ENCODE assay signal across 15 cellular contexts in genomic region chr11:34644669-34645406, GRCh38. TPM values are rescaled to one million over a fixed set of nuclear protein-coding genes. Genes with fewer than 3 reads are reported as not detected.
DNase-seq lines count a peak whose midpoint lies in the region; ATAC-seq, FAIRE-seq and TF ChIP-seq lines count a peak whose summit lies in the region.
"Had no signal": no experiment of that assay in that cellular context is flagged by ENCODE, and none has a peak within 500 bp of the region (broad histone marks: within the 10 kb centered on the region; RNA-seq: fewer than 3 reads in every experiment).

No MANE protein-coding gene starts in this region.

- H3K4me3 ChIP-seq in endothelial cell of umbilical vein (replicated peaks in 1 of 3; ENCODE audit: insufficient read depth in 1 of 3, low read depth in 1 of 3, low read length in 3 of 3) = no peak overlapping the region
- H3K4me3 ChIP-seq: cardiac muscle cell, gastrocnemius medialis, neural progenitor cell had no signal

- peak; percentile 58 for DNase-seq in AG20443 (ENCODE audit: low spot score)
- DNase-seq in RCC 7860 (ENCODE audit: low spot score) = peak; percentile 65
- DNase-seq in endothelial cell of umbilical vein (ENCODE audit: low read depth, low spot score) = no peak
- DNase-seq in myocyte (ENCODE audit: low read depth) = peak; percentile 46
- DNase-seq in 8988T = no peak
- no peak for DNase-seq in activated CD4-positive, alpha-beta T cell treated with anti-CD3 and anti-CD28 coated beads for 1 hour
- DNase-seq: activated CD4-positive, CD25-positive, alpha-beta regulatory T cell treated with anti-CD3 and anti-CD28 coated beads, Interleukin-2, amount 50 U/mL, for 72 hours; CD4-positive, CD25-positive, alpha-beta regulatory T cell; gastrocnemius medialis; NCI-H1105 treated with DMSO at 0.1 percent for 48 hours; NCI-H69 had no signal

- no peak overlapping the region for H3K27ac ChIP-seq in endothelial cell of umbilical vein (ENCODE audit: insufficient read depth, low read depth, low read length)
- H3K27ac ChIP-seq: cardiac muscle cell, gastrocnemius medialis, neural progenitor cell had no signal

- H2AFZ ChIP-seq in endothelial cell of umbilical vein (ENCODE audit: low read depth, low read length) = no peak overlapping the region
- H2AFZ ChIP-seq: neural progenitor cell had no signal

- no peaks in the 10 kb centered on the region for H4K20me1 ChIP-seq in endothelial cell of umbilical vein (replicated peaks; ENCODE audit: control insufficient read depth, extremely low read depth, insufficient read depth, low read length)

- no peak for TF ChIP-seq POLR2A in endothelial cell of umbilical vein (IDR thresholded peaks at IDR 0.05; ENCODE audit: low read depth, low read length)

- no peak overlapping the region for H3K9ac ChIP-seq in endothelial cell of umbilical vein (replicated peaks; ENCODE audit: extremely low read depth, insufficient read depth, low read length)
- H3K9ac ChIP-seq: neural progenitor cell had no signal

- H3K9me3 ChIP-seq in endothelial cell of umbilical vein (replicated peaks; ENCODE audit: control insufficient read depth, insufficient read depth, low read length) = no peaks in the 10 kb centered on the region
- H3K9me3 ChIP-seq: gastrocnemius medialis had no signal

- H3K4me1 ChIP-seq in endothelial cell of umbilical vein (ENCODE audit: control insufficient read depth, extremely low read depth, insufficient read depth, low read length) = no peaks in the 10 kb centered on the region
- H3K4me1 ChIP-seq: gastrocnemius medialis had no signal

- TF ChIP-seq CTCF in endothelial cell of umbilical vein (IDR thresholded peaks at IDR 0.05; ENCODE audit: extremely low read depth in 1 of 2, insufficient read depth in 1 of 2, low read depth in 1 of 2, low read length in 2 of 2) = no peak

- H3K4me2 ChIP-seq in endothelial cell of umbilical vein (ENCODE audit: insufficient read depth, low read length) = no peak overlapping the region
- H3K4me2 ChIP-seq: neural progenitor cell had no signal

- H3K27me3 ChIP-seq in endothelial cell of umbilical vein (ENCODE audit: control insufficient read depth in 2 of 2, insufficient read depth in 2 of 2, low read length in 2 of 2) = peaks cover 2 to 6% of the 10 kb centered on the region in 2 experiments
- H3K27me3 ChIP-seq: cardiac muscle cell, gastrocnemius medialis, neural progenitor cell had no signal

- BruUV-seq in endothelial cell of umbilical vein (replicated peaks; lab: Mats Ljungman, UMichigan) = no TSS peak

- H3K79me2 ChIP-seq in endothelial cell of umbilical vein (ENCODE audit: control insufficient read depth, insufficient read depth, low read length) = no peaks in the 10 kb centered on the region

- dilution Hi-C loops in endothelial cell of umbilical vein (cut with MboI; ENCODE audit: extremely low pct_ligation_motif_present, low sequenced_read_pairs) = no loop called here

- no peaks in the 10 kb centered on the region for H3K9me1 ChIP-seq in endothelial cell of umbilical vein (replicated peaks; ENCODE audit: control insufficient read depth, extremely low read depth, insufficient read depth, low read length)

- intact Hi-C loops in endothelial cell of umbilical vein (cut with micrococcal nuclease) = no loop called here

- FAIRE-seq in RCC 7860 (lab: Jason Lieb, UNC) = peak; percentile 75
- FAIRE-seq in endothelial cell of umbilical vein (lab: Jason Lieb, UNC) = no peak

- H3K36me3 ChIP-seq in endothelial cell of umbilical vein (ENCODE audit: control insufficient read depth in 2 of 2, extremely low read depth in 1 of 2, insufficient read depth in 2 of 2, low read length in 2 of 2) = no peaks in the 10 kb centered on the region
- H3K36me3 ChIP-seq: cardiac muscle cell, gastrocnemius medialis, neural progenitor cell had no signal

- POLR2A ChIA-PET in endothelial cell of umbilical vein (lab: Charles Lee) = no interaction called here

- ATAC-seq in HG03469 (IDR thresholded peaks at IDR 0.05; ENCODE audit: unreplicated experiment) (no peak), GM21515 (IDR thresholded peaks at IDR 0.05; ENCODE audit: unreplicated experiment) (no peak)
- ATAC-seq: gastrocnemius medialis had no signal

- CTCF ChIA-PET in endothelial cell of umbilical vein (lab: Charles Lee) = no interaction called here

TF ChIP-seq in endothelial cell of umbilical vein, 7 proteins besides CTCF, POLR2A, EP300 and RAD21:
- TF ChIP-seq GATA2 (IDR thresholded peaks at IDR 0.05; ENCODE audit: insufficient read depth, insufficient read length, low read depth, low read length) = no peak
- peak; percentile 26 for TF ChIP-seq FOS (IDR thresholded peaks at IDR 0.05; ENCODE audit: borderline replicate concordance, insufficient read depth, low read length)
- no peak for TF ChIP-seq POLR2AphosphoS5 (IDR thresholded peaks at IDR 0.05; ENCODE audit: insufficient read depth, low read depth, low read length)
- TF ChIP-seq, protein P1, sequence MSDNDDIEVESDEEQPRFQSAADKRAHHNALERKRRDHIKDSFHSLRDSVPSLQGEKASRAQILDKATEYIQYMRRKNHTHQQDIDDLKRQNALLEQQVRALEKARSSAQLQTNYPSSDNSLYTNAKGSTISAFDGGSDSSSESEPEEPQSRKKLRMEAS (IDR thresholded peaks at IDR 0.05; ENCODE audit: insufficient read depth, insufficient read length) = no peak

RNA-seq across cellular contexts. Expression of gene EHF, which starts 23.9 kb away (rescaled TPM):
- total RNA-seq in endothelial cell of umbilical vein (not detected in 2 replicates), myocyte (not detected in 2 replicates)
- not detected in 2 replicates for polyA plus RNA-seq in endothelial cell of umbilical vein
- polyA plus RNA-seq in endothelial cell of umbilical vein (2011; cell fraction: cytosol; rRNA removed) = not detected in 2 replicates
- polyA plus RNA-seq in endothelial cell of umbilical vein (2011; cell fraction: nucleus; rRNA removed) = not detected in 2 replicates
- polyA plus RNA-seq in endothelial cell of umbilical vein (2012) = not detected in 2 replicates
- not detected in 2 replicates for polyA minus RNA-seq in endothelial cell of umbilical vein
- polyA minus RNA-seq in endothelial cell of umbilical vein (2011; cell fraction: cytosol; rRNA and poly(A)+ RNA removed) = not detected
- not detected in 2 replicates for polyA minus RNA-seq in endothelial cell of umbilical vein (2011; cell fraction: nucleus; rRNA and poly(A)+ RNA removed)
- polyA plus RNA-seq in myocyte (2012) = not detected
- total RNA-seq: cardiac muscle cell; CD4-positive, CD25-positive, alpha-beta regulatory T cell had no signal
- polyA plus RNA-seq: cardiac muscle cell; CD4-positive, CD25-positive, alpha-beta regulatory T cell had no signal

Comparison
In these comparisons a context has a peak if more than half of its experiments do, and no peak if none do; other contexts are left out.
1. DNase-seq: peak in AG20443 (single experiment), RCC 7860 (single experiment) and myocyte (single experiment); none in endothelial cell of umbilical vein (single experiment), 8988T (single experiment) and activated CD4-positive, alpha-beta T cell treated with anti-CD3 and anti-CD28 coated beads for 1 hour (single experiment).